11 cellular contexts compared by ENCODE assay signal in genomic region chr12:7934153-7934552, GRCh38. TPM values are rescaled to one million over a fixed set of nuclear protein-coding genes. Genes with fewer than 3 reads are reported as not detected.
DNase-seq lines count a peak whose midpoint lies in the region; ATAC-seq and TF ChIP-seq lines count a peak whose summit lies in the region.
"Had no signal": no experiment of that assay in that cellular context is flagged by ENCODE, and none has a peak within 500 bp of the region (broad histone marks: within the 10 kb centered on the region; RNA-seq: fewer than 3 reads in every experiment).

No MANE protein-coding gene starts in this region.

- no peaks in the 10 kb centered on the region for H3K27me3 ChIP-seq in tibial artery
- no peaks in the 10 kb centered on the region for H3K27me3 ChIP-seq in MG63

- in situ Hi-C loops in astrocyte of the spinal cord (cut with HindIII; ENCODE audit: low sequenced_read_pairs): no loop called here

- no peak for TF ChIP-seq POLR2A in lower leg skin (IDR thresholded peaks at IDR 0.05)

- peaks cover 19 to 22% of the 10 kb centered on the region in 2 donors for H3K36me3 Mint-ChIP-seq in activated naive CD4-positive, alpha-beta T cell treated with anti-CD3 and anti-CD28 coated beads, Interleukin-2, amount 50 U/mL, for 72 hours

- intact Hi-C loops in lower leg skin (cut with DNase I; ENCODE audit: low total_unique reads) (loop anchor here (10.0 kb wide), 1 partner anchor 61 kb away; no protein-coding TSS in a partner anchor), tibial artery (cut with DNase I; ENCODE audit: low total_unique reads) (no loop called here)

- ATAC-seq in activated naive CD4-positive, alpha-beta T cell treated with anti-CD3 and anti-CD28 coated beads, Interleukin-2, amount 50 U/mL, for 72 hours: peak; percentile 14 to 19
- ATAC-seq in GM21381 (IDR thresholded peaks at IDR 0.05; ENCODE audit: unreplicated experiment): no peak

- no peak overlapping the region for H3K27ac Mint-ChIP-seq in activated naive CD4-positive, alpha-beta T cell treated with anti-CD3 and anti-CD28 coated beads, Interleukin-2, amount 50 U/mL, for 72 hours
- H3K27ac Mint-ChIP-seq: activated T-cell treated with anti-CD3 and anti-CD28 coated beads, Interleukin-2, amount 50 U/mL, for 72 hours; stimulated activated naive B cell treated with anti-CD40 and anti-IgM and Interleukin-4, amounts not matched to agents 10 μg/mL and 1 μg/mL and 100 μg/mL, for 72 hours had no signal

- peak overlapping the region; percentile 72 to 78 for H3K27ac ChIP-seq in tibial artery

- TF ChIP-seq CTCF in astrocyte of the spinal cord (IDR thresholded peaks at IDR 0.05; ENCODE audit: low read depth, low read length) (no peak), lower leg skin (IDR thresholded peaks at IDR 0.05) (no peak), tibial artery (IDR thresholded peaks at IDR 0.05) (no peak)

- H3K9me3 Mint-ChIP-seq in activated naive CD4-positive, alpha-beta T cell treated with anti-CD3 and anti-CD28 coated beads, Interleukin-2, amount 50 U/mL, for 72 hours: no peaks in the 10 kb centered on the region
- H3K9me3 Mint-ChIP-seq: activated T-cell treated with anti-CD3 and anti-CD28 coated beads, Interleukin-2, amount 50 U/mL, for 72 hours; stimulated activated naive B cell treated with anti-CD40 and anti-IgM and Interleukin-4, amounts not matched to agents 10 μg/mL and 1 μg/mL and 100 μg/mL, for 72 hours had no signal

- H3K4me3 ChIP-seq in astrocyte of the spinal cord (ENCODE audit: low read depth, low read length) (peak overlapping the region; percentile 96), lower leg skin (ENCODE audit: low read depth, poor library complexity, severe bottlenecking) (peak overlapping the region; percentile 4), tibial artery (peak overlapping the region; percentile 55 to 59), MG63 (no peak overlapping the region)

- WGBS in lower leg skin, 2 donors: 54 to 55% methylated on average over 7 of the region's 7 CpGs

- peaks cover 0 to 28% (median 4%) of the 10 kb centered on the region in 4 donors for H3K4me1 ChIP-seq in tibial artery

- H3K36me3 ChIP-seq in tibial artery: peaks cover 19 to 37% (median 31%) of the 10 kb centered on the region in 3 donors
- no peaks in the 10 kb centered on the region for H3K36me3 ChIP-seq in MG63

- no peak for DNase-seq in activated naive CD4-positive, alpha-beta T cell treated with anti-CD3 and anti-CD28 coated beads, Interleukin-2, amount 50 U/mL, for 72 hours (ENCODE audit: low spot score in 2 of 2)
- no peak for DNase-seq in activated naive CD4-positive, alpha-beta T cell treated with Interleukin-2 at 50 U/mL for 16 hours
- DNase-seq in astrocyte of the spinal cord (ENCODE audit: low read depth, low spot score) (no peak), lower leg skin (ENCODE audit: low spot score in 2 of 2) (no peak), tibial artery (no peak), GM19240 (ENCODE audit: insufficient read length, low spot score) (no peak), MG63 (no peak)
- DNase-seq: NCI-H69; stimulated activated naive B cell treated with anti-CD40 and anti-IgM and Interleukin-4, amounts not matched to agents 10 μg/mL and 1 μg/mL and 100 μg/mL, for 72 hours had no signal

- H3K9me3 ChIP-seq in tibial artery (no peaks in the 10 kb centered on the region), MG63 (no peaks in the 10 kb centered on the region)

RNA-seq across cellular contexts. Expression of gene SLC2A3, which starts 1.8 kb away (rescaled TPM):
- total RNA-seq in activated naive CD4-positive, alpha-beta T cell treated with anti-CD3 and anti-CD28 coated beads, Interleukin-2, amount 50 U/mL, for 72 hours: 100 to 1,000 TPM; 207 to 521 TPM
- 10 to 100 TPM in 2 of 4 donors, 1 to 10 TPM in 2; 6.8 to 38.7 (median 11.3) TPM for total RNA-seq in lower leg skin
- 0.72 and 2.1 TPM in 2 replicates for total RNA-seq in MG63 (2014; rRNA removed; shearing (Covaris generic); ENCODE audit: low replicate concordance)

Comparison
In these comparisons a context has a peak if more than half of its experiments do, and no peak if none do; other contexts are left out.
1. RNA of gene SLC2A3, which starts 1.8 kb away (total RNA-seq): 207 to 521 TPM in activated naive CD4-positive, alpha-beta T cell treated with anti-CD3 and anti-CD28 coated beads, Interleukin-2, amount 50 U/mL, for 72 hours; 6.8 to 38.7 TPM in lower leg skin and 0.72 to 2.1 TPM in MG63; every median in the first group is over 4 times any median in the second.